In genomic region chr17:1627219-1627986, GRCh38 we compare ENCODE assay signal across 8 cellular contexts. TPM values are rescaled to one million over a fixed set of nuclear protein-coding genes. Genes with fewer than 3 reads are reported as not detected.
DNase-seq lines count a peak whose midpoint lies in the region; ATAC-seq and TF ChIP-seq lines count a peak whose summit lies in the region.

No MANE protein-coding gene starts in this region.

- H3K4me1 ChIP-seq in PC-3 (ENCODE audit: insufficient read depth, low read length) = no peaks in the 10 kb centered on the region

- H3K27me3 Mint-ChIP-seq in effector memory CD8-positive, alpha-beta T cell = peaks cover 6 to 19% of the 10 kb centered on the region in 2 donors
- no peaks in the 10 kb centered on the region for H3K27me3 Mint-ChIP-seq in naive B cell

- no peaks in the 10 kb centered on the region for H3F3A ChIP-seq in PC-3 (ENCODE audit: low read length, unreplicated experiment)

- peak; percentile 3 for ATAC-seq in PC-3
- no peak for ATAC-seq in effector memory CD8-positive, alpha-beta T cell (replicated peaks)
- ATAC-seq in naive B cell (ENCODE audit: low read depth in 2 of 2) = peak; percentile 33 to 39
- ATAC-seq in GM21529 (IDR thresholded peaks at IDR 0.05; ENCODE audit: unreplicated experiment) = no peak
- ATAC-seq in HG02973 (IDR thresholded peaks at IDR 0.05; ENCODE audit: unreplicated experiment) = no peak

- H4K20me1 ChIP-seq in PC-3 (ENCODE audit: low read length) = no peaks in the 10 kb centered on the region

- no peaks in the 10 kb centered on the region for H3K9me3 ChIP-seq in PC-3 (ENCODE audit: low read length)

- H3K27ac ChIP-seq in PC-3 (ENCODE audit: low read length) = no peak overlapping the region

- intact Hi-C loops in PC-3 (cut with micrococcal nuclease) = no loop called here

- H3K4me1 Mint-ChIP-seq in effector memory CD8-positive, alpha-beta T cell (ENCODE audit: low read depth in 2 of 2) = peaks cover 10 to 14% of the 10 kb centered on the region in 2 donors
- H3K4me1 Mint-ChIP-seq in naive B cell = peaks cover 39 to 63% (median 51%) of the 10 kb centered on the region in 3 donors

- no peaks in the 10 kb centered on the region; the same call in 1 of the 2 replicates for H3K36me3 ChIP-seq in PC-3 (ENCODE audit: low read depth, low read length)

- H3K9me3 Mint-ChIP-seq in effector memory CD8-positive, alpha-beta T cell = no peaks in the 10 kb centered on the region
- H3K9me3 Mint-ChIP-seq in naive B cell = peaks cover 0 to 3% (median 0%) of the 10 kb centered on the region in 7 donors

- peak overlapping the region; percentile 98 to 100 for H3K4me3 Mint-ChIP-seq in effector memory CD8-positive, alpha-beta T cell
- peak overlapping the region; percentile 88 to 99 (median 96) for H3K4me3 Mint-ChIP-seq in naive B cell

- H2AFZ ChIP-seq in PC-3 (ENCODE audit: low read length) = peak overlapping the region; percentile 92; the same call in 1 of the 2 replicates

- no peak overlapping the region for H3K27ac Mint-ChIP-seq in effector memory CD8-positive, alpha-beta T cell
- H3K27ac Mint-ChIP-seq in naive B cell = peak overlapping the region; percentile 93 to 97 (median 95)

- peak overlapping the region; percentile 78 for H3K9ac ChIP-seq in PC-3 (ENCODE audit: low read length)

- no peaks in the 10 kb centered on the region for H3K9me2 ChIP-seq in PC-3 (replicated peaks; ENCODE audit: low read length)

- H3K36me3 Mint-ChIP-seq in effector memory CD8-positive, alpha-beta T cell (ENCODE audit: insufficient read depth) = peaks cover 21% of the 10 kb centered on the region
- H3K36me3 Mint-ChIP-seq in naive B cell = no peaks in the 10 kb centered on the region

- no TSS peak for BruUV-seq in PC-3 (replicated peaks; lab: Mats Ljungman, UMichigan)

- peak overlapping the region; percentile 73 for H3K4me3 ChIP-seq in PC-3 (ENCODE audit: low read length)

- H3K4me2 ChIP-seq in PC-3 (ENCODE audit: low read length) = peak overlapping the region; percentile 99

- H3K79me2 ChIP-seq in PC-3 (ENCODE audit: low read length) = no peaks in the 10 kb centered on the region

- POLR2A ChIA-PET in PC-3 (lab: Charles Lee; ENCODE audit: unreplicated experiment) = no interaction called here

- CTCF ChIA-PET in PC-3 (lab: Charles Lee) = interaction anchor here (3.1 kb wide), 1 partner anchor 53 kb away, joined by 34 read pairs; no protein-coding TSS in a partner anchor

- no peaks in the 10 kb centered on the region for H3K27me3 ChIP-seq in PC-3 (ENCODE audit: low read length)

- TF ChIP-seq CTCF in PC-3 (conservative IDR thresholded peaks at IDR 0.05; ENCODE audit: low read depth, low read length) = no peak

- DNase-seq in SIG-M5 treated with dmso at 0.1 percent for 504 hours (lab: John Stamatoyannopoulos, UW; ENCODE audit: unreplicated experiment) (peak; percentile 89), SIG-M5 (lab: John Stamatoyannopoulos, UW) (no peak), PC-3 (no peak), naive B cell (peak; percentile 74), ecto neural progenitor cell (ENCODE audit: low spot score) (no peak)
- no peak for DNase-seq in effector memory CD8-positive, alpha-beta T cell

RNA-seq across cellular contexts. Expression of gene SLC43A2, which starts 1.2 kb away (rescaled TPM):
- 6.2 and 17.1 TPM in 2 replicates for total RNA-seq in PC-3 (2014; rRNA removed)
- polyA plus RNA-seq in naive B cell (ENCODE audit: low read depth in 6 of 6) = 10 to 100 TPM; 18.4 to 36.4 (median 29.1) TPM

RNA-seq across cellular contexts. Expression of gene SCARF1, which starts 18.1 kb away (rescaled TPM):
- 0.73 and 0.81 TPM in 2 replicates for total RNA-seq in PC-3 (2014; rRNA removed)
- under 1 TPM in 2 of 6 donors, not detected in 4; 0.13 to 0.32 TPM for polyA plus RNA-seq in naive B cell (ENCODE audit: low read depth in 6 of 6)

RNA-seq across cellular contexts. Expression of gene RILP, which starts 22.3 kb away (rescaled TPM):
- total RNA-seq in PC-3 (2014; rRNA removed) = 27.6 and 27.8 TPM in 2 replicates
- polyA plus RNA-seq in naive B cell (ENCODE audit: low read depth in 6 of 6) = 1 to 10 TPM in 4 of 6 donors, under 1 TPM in 1, not detected in 1; 0.97 to 1.9 (median 1.3) TPM

RNA-seq across cellular contexts. Expression of gene PRPF8, which starts 57.3 kb away (rescaled TPM):
- 103 and 126 TPM in 2 replicates for total RNA-seq in PC-3 (2014; rRNA removed)
- 100 to 1,000 TPM in 5 of 6 donors, 10 to 100 TPM in 1; 54.2 to 184 (median 139) TPM for polyA plus RNA-seq in naive B cell (ENCODE audit: low read depth in 6 of 6)

Comparison
In these comparisons a context has a peak if more than half of its experiments do, and no peak if none do; other contexts are left out.
1. DNase-seq: peak in SIG-M5 treated with dmso at 0.1 percent for 504 hours (single experiment) and naive B cell (single experiment); none in SIG-M5 (single experiment), PC-3 (single experiment), effector memory CD8-positive, alpha-beta T cell (0 of 3) and ecto neural progenitor cell (single experiment).
2. ATAC-seq: peak in PC-3 (single experiment) and naive B cell (2 of 2); none in effector memory CD8-positive, alpha-beta T cell (single experiment), GM21529 (single experiment) and HG02973 (single experiment).
3. H3K27ac Mint-ChIP-seq: peak in naive B cell (6 of 6); none in effector memory CD8-positive, alpha-beta T cell (0 of 2).